Comparison of ENCODE assay signal across 12 cellular contexts in genomic region chr4:15659768-15660394, GRCh38. TPM values are rescaled to one million over a fixed set of nuclear protein-coding genes. Genes with fewer than 3 reads are reported as not detected.
DNase-seq lines count a peak whose midpoint lies in the region; ATAC-seq and TF ChIP-seq lines count a peak whose summit lies in the region.
"Had no signal": no experiment of that assay in that cellular context is flagged by ENCODE, and none has a peak within 500 bp of the region (broad histone marks: within the 10 kb centered on the region; RNA-seq: fewer than 3 reads in every experiment).

No MANE protein-coding gene starts in this region.

- no peak overlapping the region for H3K4me3 ChIP-seq in NB4 (ENCODE audit: low read depth, low read length)
- H3K4me3 ChIP-seq in cardiac fibroblast (replicated peaks in 1 of 2; ENCODE audit: low read depth in 2 of 2, low read length in 2 of 2) = no peak overlapping the region
- no peak overlapping the region for H3K4me3 ChIP-seq in naive thymus-derived CD4-positive, alpha-beta T cell (ENCODE audit: low read length)

- H3K4me1 ChIP-seq in naive thymus-derived CD4-positive, alpha-beta T cell (ENCODE audit: control insufficient read depth in 2 of 2, insufficient read depth in 2 of 2, low read length in 2 of 2) = peaks cover 0 to 6% of the 10 kb centered on the region in 2 donors

- TF ChIP-seq POLR2A in NB4 (IDR thresholded peaks at IDR 0.05; ENCODE audit: extremely low read depth, insufficient read length) = no peak

- H3K27ac ChIP-seq in naive thymus-derived CD4-positive, alpha-beta T cell (ENCODE audit: low read depth, low read length) = no peak overlapping the region

- H3K9me3 Mint-ChIP-seq in CD14-positive monocyte = no peaks in the 10 kb centered on the region
- H3K9me3 Mint-ChIP-seq in naive thymus-derived CD4-positive, alpha-beta T cell = peaks cover 0 to 4% (median 0%) of the 10 kb centered on the region in 11 donors
- H3K9me3 Mint-ChIP-seq: IgD-negative memory B cell had no signal

- POLR2A ChIA-PET in naive thymus-derived CD4-positive, alpha-beta T cell (lab: Charles Lee) = interaction anchor here (0.6 kb wide), 1 partner anchor 551 kb away, joined by 5 read pairs; no protein-coding TSS in a partner anchor

- H3K36me3 ChIP-seq in naive thymus-derived CD4-positive, alpha-beta T cell (ENCODE audit: control insufficient read depth in 2 of 3, insufficient read depth in 3 of 3, low read length in 3 of 3) = peaks cover 0 to 3% (median 0%) of the 10 kb centered on the region in 3 experiments
- H3K36me3 ChIP-seq: heart left ventricle had no signal

- intact Hi-C loops in CD14-positive monocyte (cut with micrococcal nuclease) = loop anchor here (5.0 kb wide), 2 partner anchors 32 to 658 kb away; partner anchors contain the start of gene CPEB2 (in 1 of the 2)
- intact Hi-C loops in naive thymus-derived CD4-positive, alpha-beta T cell (cut with micrococcal nuclease) = loop anchor here (5.0 to 10.0 kb wide), 2 partner anchors 735 to 1677 kb away; no protein-coding TSS in a partner anchor

- H3K4me1 Mint-ChIP-seq in CD14-positive monocyte = peaks cover 75% of the 10 kb centered on the region
- H3K4me1 Mint-ChIP-seq in naive thymus-derived CD4-positive, alpha-beta T cell = peaks cover 0 to 17% (median 6%) of the 10 kb centered on the region in 7 donors

- H3K27ac Mint-ChIP-seq in CD14-positive monocyte = peak overlapping the region; percentile 95 to 99 (median 99)
- H3K27ac Mint-ChIP-seq in naive thymus-derived CD4-positive, alpha-beta T cell = no peak overlapping the region
- H3K27ac Mint-ChIP-seq: IgD-negative memory B cell had no signal

- H3K9me3 ChIP-seq in naive thymus-derived CD4-positive, alpha-beta T cell (ENCODE audit: control insufficient read depth in 2 of 3, low read length in 3 of 3) = no peaks in the 10 kb centered on the region
- H3K9me3 ChIP-seq: heart left ventricle had no signal

- DNase-seq in CD14-positive monocyte (ENCODE audit: low spot score) (peak; percentile 81), NB4 (ENCODE audit: low read depth) (peak; percentile 95), cardiac fibroblast (ENCODE audit: low read depth in 2 of 2) (peak; percentile 83 to 91), NCI-H82 (lab: John Stamatoyannopoulos, UW) (no peak), SHP77 treated with DMSO at 0.1 percent for 48 hours (lab: John Stamatoyannopoulos, UW) (no peak), HuH-7 (ENCODE audit: low spot score) (no peak), GDM1 (lab: John Stamatoyannopoulos, UW) (no peak)
- DNase-seq in naive thymus-derived CD4-positive, alpha-beta T cell = no peak
- DNase-seq: aorta, heart left ventricle, NCI-H524 treated with DMSO at 0.1 percent for 48 hours had no signal

- TF ChIP-seq CTCF in CD14-positive monocyte (IDR thresholded peaks at IDR 0.05) (no peak), NB4 (IDR thresholded peaks at IDR 0.05; ENCODE audit: low read depth, low read length) (no peak), cardiac fibroblast (IDR thresholded peaks at IDR 0.05; ENCODE audit: low read depth, low read length) (no peak)

- CTCF ChIA-PET in naive thymus-derived CD4-positive, alpha-beta T cell (lab: Charles Lee) = interaction anchor here (0.6 to 0.9 kb wide), 3 partner anchors 8 to 783 kb away, joined by 3 read pairs; no protein-coding TSS in a partner anchor

- H3K27me3 Mint-ChIP-seq in CD14-positive monocyte (ENCODE audit: low read depth in 3 of 3) = no peaks in the 10 kb centered on the region
- peaks cover 0 to 2% (median 0%) of the 10 kb centered on the region in 5 donors for H3K27me3 Mint-ChIP-seq in naive thymus-derived CD4-positive, alpha-beta T cell
- H3K27me3 Mint-ChIP-seq: IgD-negative memory B cell had no signal

- H3K4me3 Mint-ChIP-seq in CD14-positive monocyte = peak overlapping the region; percentile 76 to 80
- H3K4me3 Mint-ChIP-seq in naive thymus-derived CD4-positive, alpha-beta T cell = no peak overlapping the region
- H3K4me3 Mint-ChIP-seq: IgD-negative memory B cell had no signal

- ATAC-seq in naive thymus-derived CD4-positive, alpha-beta T cell = peak; percentile 2

- peaks cover 7 to 11% of the 10 kb centered on the region in 2 donors for H3K36me3 Mint-ChIP-seq in CD14-positive monocyte
- H3K36me3 Mint-ChIP-seq in naive thymus-derived CD4-positive, alpha-beta T cell = peaks cover 0 to 6% (median 0%) of the 10 kb centered on the region in 5 donors

- H3K27me3 ChIP-seq in naive thymus-derived CD4-positive, alpha-beta T cell (ENCODE audit: control insufficient read depth in 2 of 2, insufficient read depth in 2 of 2, low read length in 2 of 2) = no peaks in the 10 kb centered on the region
- H3K27me3 ChIP-seq: heart left ventricle had no signal

RNA-seq across cellular contexts. Expression of gene FBXL5, which starts 4.7 kb away (rescaled TPM):
- polyA plus RNA-seq in CD14-positive monocyte = 100 to 1,000 TPM; 484 to 518 TPM
- total RNA-seq in naive thymus-derived CD4-positive, alpha-beta T cell = 100 to 1,000 TPM in 1 of 5 experiments, 10 to 100 TPM in 4; 39.1 to 107 (median 57.4) TPM
- 100 to 1,000 TPM; 123 to 127 TPM for polyA plus RNA-seq in naive thymus-derived CD4-positive, alpha-beta T cell

RNA-seq across cellular contexts. Expression of gene FAM200B, which starts 21.7 kb away (rescaled TPM):
- polyA plus RNA-seq in CD14-positive monocyte = 100 to 1,000 TPM; 151 to 169 TPM
- total RNA-seq in naive thymus-derived CD4-positive, alpha-beta T cell = 10 to 100 TPM; 10.6 to 42.8 (median 27.4) TPM
- polyA plus RNA-seq in naive thymus-derived CD4-positive, alpha-beta T cell = 10 to 100 TPM; 54.8 to 91.6 TPM

RNA-seq across cellular contexts. Expression of gene BST1, which starts 43.0 kb away (rescaled TPM):
- 100 to 1,000 TPM; 266 to 297 TPM for polyA plus RNA-seq in CD14-positive monocyte
- total RNA-seq in naive thymus-derived CD4-positive, alpha-beta T cell = 10 to 100 TPM in 1 of 5 experiments, 1 to 10 TPM in 2, under 1 TPM in 2; 0.65 to 41.8 (median 1.1) TPM
- polyA plus RNA-seq in naive thymus-derived CD4-positive, alpha-beta T cell = under 1 TPM; 0.45 to 0.89 TPM

Comparison
In these comparisons a context has a peak if more than half of its experiments do, and no peak if none do; other contexts are left out.
1. DNase-seq: peak in CD14-positive monocyte (single experiment), NB4 (single experiment) and cardiac fibroblast (2 of 2); none in naive thymus-derived CD4-positive, alpha-beta T cell (0 of 9), NCI-H82 (single experiment), SHP77 treated with DMSO at 0.1 percent for 48 hours (single experiment), HuH-7 (single experiment) and GDM1 (single experiment).
2. H3K27ac Mint-ChIP-seq: peak in CD14-positive monocyte (7 of 7); none in naive thymus-derived CD4-positive, alpha-beta T cell (0 of 9).
3. H3K4me3 Mint-ChIP-seq: peak in CD14-positive monocyte (2 of 2); none in naive thymus-derived CD4-positive, alpha-beta T cell (0 of 10).
4. RNA of gene BST1, which starts 43.0 kb away (polyA plus RNA-seq): 266 to 297 TPM in CD14-positive monocyte; 0.45 to 0.89 TPM in naive thymus-derived CD4-positive, alpha-beta T cell; every median in the first group is over 100 times any median in the second.